ENCODE assay signal across 19 cellular contexts in genomic region chr13:102999498-102999897, GRCh38.
DNase-seq lines count a peak whose midpoint lies in the region; ATAC-seq and TF ChIP-seq lines count a peak whose summit lies in the region.
"Had no signal": no experiment of that assay in that cellular context is flagged by ENCODE, and none has a peak within 500 bp of the region (broad histone marks: within the 10 kb centered on the region; RNA-seq: fewer than 3 reads in every experiment).

No MANE protein-coding gene starts in this region.

- H3K27ac ChIP-seq in vagina (no peak overlapping the region), uterus (no peak overlapping the region)
- H3K27ac ChIP-seq: prostate gland, transverse colon had no signal

- TF ChIP-seq POLR2A in vagina (IDR thresholded peaks at IDR 0.05) (no peak), uterus (IDR thresholded peaks at IDR 0.05) (no peak)

- no peak overlapping the region for H3K4me3 ChIP-seq in vagina
- H3K4me3 ChIP-seq in uterus: no peak overlapping the region
- H3K4me3 ChIP-seq: prostate gland, transverse colon had no signal

- H3K9me3 ChIP-seq in vagina (no peaks in the 10 kb centered on the region), uterus (no peaks in the 10 kb centered on the region)
- H3K9me3 ChIP-seq: prostate gland, SK-N-SH, transverse colon had no signal

- H3K36me3 ChIP-seq in vagina (no peaks in the 10 kb centered on the region), uterus (no peaks in the 10 kb centered on the region)
- H3K36me3 ChIP-seq: prostate gland, transverse colon had no signal

- DNase-seq in SKM-1 (lab: John Stamatoyannopoulos, UW; ENCODE audit: unreplicated experiment): peak; percentile 11
- DNase-seq in vagina (ENCODE audit: extremely low spot score in 2 of 2): no peak
- no peak for DNase-seq in medulla oblongata (ENCODE audit: extremely low spot score)
- no peak for DNase-seq in HK-2 (ENCODE audit: unreplicated experiment)
- DNase-seq in uterus: no peak
- DNase-seq: activated CD4-positive, alpha-beta T cell treated with anti-CD3 and anti-CD28 coated beads for 4 hours; activated naive CD8-positive, alpha-beta T cell treated with anti-CD3 and anti-CD28 coated beads for 36 hours; DND-41; GOT3; NCI-H1092 treated with DMSO at 0.1 percent for 48 hours; NCI-H748 treated with DMSO at 0.1 percent for 48 hours; SK-N-SH; stimulated activated CD4-positive, alpha-beta T cell treated with anti-CD3 and anti-CD28 coated beads, Interleukin-2, amount 100 ng/mL, for 24 hours; transverse colon had no signal

- peak; percentile 66 for ATAC-seq in GM18511 (IDR thresholded peaks at IDR 0.05; ENCODE audit: unreplicated experiment)
- ATAC-seq in GM19468 (IDR thresholded peaks at IDR 0.05; ENCODE audit: extremely low read depth, unreplicated experiment): peak; percentile 39
- peak; percentile 67 for ATAC-seq in HG03432 (IDR thresholded peaks at IDR 0.05; ENCODE audit: unreplicated experiment)
- ATAC-seq: left lobe of liver had no signal

- H3K4me1 ChIP-seq in vagina (no peaks in the 10 kb centered on the region), uterus (no peaks in the 10 kb centered on the region)
- H3K4me1 ChIP-seq: prostate gland, transverse colon had no signal

- TF ChIP-seq CTCF in vagina (IDR thresholded peaks at IDR 0.05): no peak
- no peak for TF ChIP-seq CTCF in uterus (IDR thresholded peaks at IDR 0.05)

- no peaks in the 10 kb centered on the region for H3K27me3 ChIP-seq in vagina
- no peaks in the 10 kb centered on the region for H3K27me3 ChIP-seq in uterus
- H3K27me3 ChIP-seq: transverse colon had no signal

- intact Hi-C loops in vagina (cut with DNase I): no loop called here
- intact Hi-C loops in uterus (cut with DNase I; ENCODE audit: low total_unique reads): no loop called here
